8 cellular contexts compared by ENCODE assay signal in the genomic region with DNA sequence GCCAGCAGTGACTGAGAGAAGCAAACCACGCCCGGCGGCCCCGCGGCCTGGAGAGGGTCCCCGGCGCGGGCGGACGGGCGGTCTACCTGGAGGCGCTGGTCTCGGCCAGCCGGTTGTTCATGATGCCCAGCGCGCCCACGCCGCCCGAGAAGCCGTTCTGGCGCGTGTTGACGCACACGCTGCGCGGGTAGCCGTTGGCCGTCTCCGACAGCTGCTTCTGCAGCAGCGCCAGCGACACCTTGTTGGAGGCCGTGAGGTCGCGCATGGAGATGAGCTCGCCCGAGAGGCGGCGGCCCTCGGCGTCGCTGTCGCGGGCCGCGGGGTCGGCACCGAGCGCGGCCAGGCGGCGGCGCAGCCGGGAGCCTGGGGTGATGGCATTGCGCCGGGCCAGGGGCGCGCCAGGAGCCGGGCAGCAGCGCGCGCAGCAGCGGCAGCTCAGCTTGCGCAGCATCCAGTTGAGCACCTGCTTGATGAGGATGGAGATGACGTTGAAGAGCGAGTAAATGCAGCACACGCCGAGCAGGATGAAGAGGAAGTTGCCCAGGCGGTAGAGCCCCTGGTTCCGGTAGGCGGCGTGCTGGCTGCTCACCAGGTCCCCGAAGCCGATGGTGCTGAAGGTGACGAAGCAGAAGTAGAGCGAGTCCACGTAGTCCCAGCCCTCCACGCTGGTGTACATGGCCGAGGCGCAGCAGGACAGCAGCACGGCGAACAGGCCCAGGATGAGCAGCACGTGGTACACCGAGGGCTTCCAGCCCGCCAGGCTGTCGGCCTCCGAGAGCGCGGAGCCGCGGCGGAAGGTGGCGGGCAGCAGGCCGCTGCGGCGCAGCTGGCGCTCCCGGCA. TPM values are rescaled to one million over a fixed set of nuclear protein-coding genes. Genes with fewer than 3 reads are reported as not detected.
DNase-seq lines count a peak whose midpoint lies in the region; ATAC-seq and TF ChIP-seq lines count a peak whose summit lies in the region.

No MANE protein-coding gene starts in this region.

- intact Hi-C loops in left lung (cut with DNase I) = no loop called here

- H3K27ac ChIP-seq in left lung = no peak overlapping the region

- peak overlapping the region; percentile 21 to 44 for H3K4me3 ChIP-seq in left lung

- DNase-seq in NCI-H2107 treated with DMSO at 0.1 percent for 48 hours (lab: John Stamatoyannopoulos, UW; ENCODE audit: unreplicated experiment) = peak; percentile 90
- peak; percentile 75 for DNase-seq in activated CD4-positive, CD25-positive, alpha-beta regulatory T cell treated with anti-CD3 and anti-CD28 coated beads, Interleukin-2, amount 50 U/mL, for 72 hours
- DNase-seq in central memory CD4-positive, alpha-beta T cell = peak; percentile 72
- peak; percentile 64 to 83 for DNase-seq in left lung
- DNase-seq in stimulated activated CD8-positive, alpha-beta memory T cell treated with anti-CD3 and anti-CD28 coated beads, Interleukin-15, amount 100 ng/mL, for 24 hours (ENCODE audit: low read depth) = peak; percentile 39
- no peak for DNase-seq in NCI-H187 treated with DMSO at 0.1 percent for 48 hours (lab: John Stamatoyannopoulos, UW)

- TF ChIP-seq CTCF in left lung (IDR thresholded peaks at IDR 0.05) = no peak

- peaks cover 6 to 18% of the 10 kb centered on the region in 2 donors for H3K4me1 ChIP-seq in left lung

- no peaks in the 10 kb centered on the region for H3K9me3 ChIP-seq in left lung

- peak; percentile 87 for ATAC-seq in GM18511 (IDR thresholded peaks at IDR 0.05; ENCODE audit: unreplicated experiment)
- ATAC-seq in HG02973 (IDR thresholded peaks at IDR 0.05; ENCODE audit: unreplicated experiment) = peak; percentile 74
- ATAC-seq in left lung = peak; percentile 83

- H3K27me3 ChIP-seq in left lung = peaks cover 7 to 40% of the 10 kb centered on the region in 2 donors

- H3K36me3 ChIP-seq in left lung = no peaks in the 10 kb centered on the region

RNA-seq across cellular contexts. Expression of a gene that starts 49.7 kb away (rescaled TPM):
- total RNA-seq in left lung = not detected
